ENCODE assay signal across 7 cellular contexts in the genomic region with DNA sequence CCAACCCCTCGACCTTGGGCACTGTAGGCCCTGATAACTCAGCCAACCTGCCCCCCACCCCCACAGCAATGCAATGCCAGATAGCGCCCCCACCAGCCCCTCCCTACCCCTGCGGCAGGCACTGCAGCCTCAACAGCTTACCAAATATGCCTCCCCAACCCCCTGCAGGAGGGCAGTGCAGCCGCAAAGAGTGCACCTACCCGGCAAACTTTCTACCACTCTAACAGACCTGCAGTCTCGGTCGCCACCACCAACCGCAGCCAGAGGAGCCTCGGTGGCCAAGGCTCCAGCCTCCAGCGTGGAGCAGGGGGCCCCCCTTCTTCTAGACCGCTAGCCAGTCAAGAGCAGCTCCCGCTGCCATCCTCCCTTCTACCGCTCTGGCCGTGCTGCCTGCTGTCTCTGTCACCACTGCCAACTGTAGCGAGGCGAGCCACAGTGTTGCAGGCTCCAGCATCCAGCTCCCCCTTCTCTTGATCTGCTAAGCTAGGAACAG.
DNase-seq lines count a peak whose midpoint lies in the region; ATAC-seq, FAIRE-seq and TF ChIP-seq lines count a peak whose summit lies in the region.
"Not testable (repeated sequence)": the region's sequence is repeated elsewhere in the genome, so short reads cannot be mapped to it uniquely, and the experiment has no call there.

No MANE protein-coding gene starts in this region.

- not testable (repeated sequence) for H2AFZ ChIP-seq in H1 (ENCODE audit: low read length); osteoblast (ENCODE audit: low read length)

- peaks cover 29% of the 10 kb centered on the region for H3K4me1 Mint-ChIP-seq in CD8-positive, alpha-beta T cell (ENCODE audit: low read depth)
- peaks cover 21% of the 10 kb centered on the region for H3K4me1 Mint-ChIP-seq in activated CD8-positive, alpha-beta T cell treated with anti-CD3 and anti-CD28 coated beads for 36 hours (ENCODE audit: low read depth)
- peaks cover 54% of the 10 kb centered on the region for H3K4me1 Mint-ChIP-seq in activated naive CD4-positive, alpha-beta T cell treated with anti-CD3 and anti-CD28 coated beads, Interleukin-2, amount 50 U/mL, for 24 hours

- not testable (repeated sequence) for H3K18ac ChIP-seq in H1 (ENCODE audit: extremely low read depth, low read length)

- peak overlapping the region; percentile 89 for H3K27ac Mint-ChIP-seq in CD8-positive, alpha-beta T cell
- H3K27ac Mint-ChIP-seq in activated CD8-positive, alpha-beta T cell treated with anti-CD3 and anti-CD28 coated beads for 36 hours = peak overlapping the region; percentile 68
- H3K27ac Mint-ChIP-seq in activated naive CD4-positive, alpha-beta T cell treated with anti-CD3 and anti-CD28 coated beads, Interleukin-2, amount 50 U/mL, for 24 hours = peak overlapping the region; percentile 73

- CTCF ChIA-PET in CD8-positive, alpha-beta T cell (lab: Charles Lee); activated CD8-positive, alpha-beta T cell treated with anti-CD3 and anti-CD28 coated beads for 36 hours (lab: Charles Lee); H1 (lab: Charles Lee; ENCODE audit: partially characterized antibody): not testable (repeated sequence)

- FAIRE-seq in H1 (lab: Jason Lieb, UNC) = peak; percentile 24

- POLR2A ChIA-PET in CD8-positive, alpha-beta T cell (lab: Charles Lee); activated CD8-positive, alpha-beta T cell treated with anti-CD3 and anti-CD28 coated beads for 36 hours (lab: Charles Lee); H1 (lab: Charles Lee; ENCODE audit: partially characterized antibody): not testable (repeated sequence)

- not testable (repeated sequence) for H3K9me3 ChIP-seq in CD8-positive, alpha-beta T cell (ENCODE audit: low read length); RWPE2 (ENCODE audit: severe bottlenecking); H1 (ENCODE audit: insufficient read depth in 2 of 2, low read depth in 1 of 2, low read length in 1 of 2); osteoblast (ENCODE audit: low read depth, low read length)

- not testable (repeated sequence) for H3K27ac ChIP-seq in CD8-positive, alpha-beta T cell (ENCODE audit: low read depth, low read length); RWPE2 (ENCODE audit: poor library complexity, severe bottlenecking); H1 (ENCODE audit: low read depth, low read length); osteoblast (ENCODE audit: low read depth, low read length)

- TF ChIP-seq EP300 in H1 (IDR thresholded peaks at IDR 0.05; ENCODE audit: borderline replicate concordance in 1 of 2, low read depth in 2 of 2, low read length in 2 of 2) = not testable (repeated sequence)

- ATAC-seq in CD8-positive, alpha-beta T cell = peak; percentile 28
- ATAC-seq in RWPE2 (ENCODE audit: low read depth) = not testable (repeated sequence)
- peak; percentile 26 for ATAC-seq in activated CD8-positive, alpha-beta T cell treated with anti-CD3 and anti-CD28 coated beads for 36 hours

- peak in 1 of 7 experiments; percentile 56 for DNase-seq in CD8-positive, alpha-beta T cell
- peak; percentile 69 for DNase-seq in RWPE2 (ENCODE audit: low spot score)
- DNase-seq in activated CD8-positive, alpha-beta T cell treated with anti-CD3 and anti-CD28 coated beads for 36 hours; H1 (ENCODE audit: low read depth in 1 of 2, low spot score in 2 of 2): not testable (repeated sequence)
- DNase-seq in left kidney (ENCODE audit: low read depth, low spot score) = peak; percentile 9
- peak; percentile 52 for DNase-seq in osteoblast (ENCODE audit: insufficient read length, low spot score, missing footprints)

- not testable (repeated sequence) for H2BK20ac ChIP-seq in H1 (ENCODE audit: low read length)

- H3K4ac ChIP-seq in H1 (replicated peaks; ENCODE audit: insufficient read length, low read depth, low read length) = not testable (repeated sequence)

- H3K23me2 ChIP-seq in H1 (ENCODE audit: low read depth, low read length) = not testable (repeated sequence)

- H3K36me3 Mint-ChIP-seq in CD8-positive, alpha-beta T cell; activated CD8-positive, alpha-beta T cell treated with anti-CD3 and anti-CD28 coated beads for 36 hours (ENCODE audit: low read depth); activated naive CD4-positive, alpha-beta T cell treated with anti-CD3 and anti-CD28 coated beads, Interleukin-2, amount 50 U/mL, for 24 hours: not testable (repeated sequence)

- H4K5ac ChIP-seq in H1 (ENCODE audit: insufficient read length, low read depth, low read length) = not testable (repeated sequence)

- H4K8ac ChIP-seq in H1 (ENCODE audit: extremely low read depth, insufficient read depth, low read length) = not testable (repeated sequence)

- H3K4me2 ChIP-seq in H1 (ENCODE audit: insufficient read depth in 1 of 2, low read depth in 2 of 2, low read length in 2 of 2); osteoblast (ENCODE audit: insufficient read depth, low read length): not testable (repeated sequence)

- not testable (repeated sequence) for TF ChIP-seq RAD21 in H1 (IDR thresholded peaks at IDR 0.05 in 1 of 2, conservative IDR thresholded peaks at IDR 0.05 in 1 of 2; ENCODE audit: low read depth in 2 of 2, low read length in 2 of 2)

- H2BK12ac ChIP-seq in H1 (ENCODE audit: low read depth, low read length) = not testable (repeated sequence)

- H3K79me1 ChIP-seq in H1 (ENCODE audit: low read depth, low read length) = not testable (repeated sequence)

- H3K56ac ChIP-seq in H1 (replicated peaks; ENCODE audit: insufficient read length, low read depth, low read length) = not testable (repeated sequence)

- H3K9ac ChIP-seq in H1 (replicated peaks in 1 of 4; ENCODE audit: extremely low read depth in 1 of 4, low read depth in 3 of 4, low read length in 3 of 4) = not testable (repeated sequence)

- H2BK120ac ChIP-seq in H1 (replicated peaks; ENCODE audit: low read depth, low read length) = not testable (repeated sequence)

- TF ChIP-seq POLR2A in H1 (IDR thresholded peaks at IDR 0.05; ENCODE audit: control extremely low read depth in 1 of 2, low read depth in 2 of 2, low read length in 2 of 2) = not testable (repeated sequence)

- H2BK15ac ChIP-seq in H1 (ENCODE audit: low read length) = not testable (repeated sequence)

- WGBS in H1 (ENCODE audit: extremely low coverage in 1 of 2, insufficient coverage in 1 of 2, insufficient read length in 1 of 2, insufficient replicate concordance in 2 of 2, low coverage in 1 of 2, low lambda C conversion rate in 2 of 2, missing lambda C conversion rate in 1 of 2), 2 experiments = 82% methylated on average over 7 of the region's 16 CpGs; no CpG with 5 or more reads in 1 of the 2 experiments

- H3K4me1 ChIP-seq in CD8-positive, alpha-beta T cell (ENCODE audit: insufficient read depth, low read length) = peaks cover 28% of the 10 kb centered on the region
- not testable (repeated sequence) for H3K4me1 ChIP-seq in RWPE2 (ENCODE audit: insufficient read depth, poor library complexity, severe bottlenecking); H1 (replicated peaks in 1 of 4; ENCODE audit: control insufficient read depth in 3 of 4, insufficient read depth in 4 of 4, low read length in 3 of 4); osteoblast (ENCODE audit: insufficient read depth, low read length)

- H3K23ac ChIP-seq in H1 (ENCODE audit: insufficient read length) = not testable (repeated sequence)

- H3K36me3 ChIP-seq in CD8-positive, alpha-beta T cell (ENCODE audit: insufficient read depth, low read length); RWPE2 (ENCODE audit: low read depth); H1 (ENCODE audit: control insufficient read depth in 2 of 4, insufficient read depth in 4 of 4, low read length in 3 of 4); osteoblast (ENCODE audit: insufficient read depth, low read length): not testable (repeated sequence)

- TF ChIP-seq CTCF in CD8-positive, alpha-beta T cell (IDR thresholded peaks at IDR 0.05); RWPE2 (IDR thresholded peaks at IDR 0.05; ENCODE audit: poor library complexity, severe bottlenecking); activated CD8-positive, alpha-beta T cell treated with anti-CD3 and anti-CD28 coated beads for 36 hours (IDR thresholded peaks at IDR 0.05); H1 (IDR thresholded peaks at IDR 0.05; ENCODE audit: control extremely low read depth in 1 of 3, insufficient read depth in 1 of 3, low read depth in 1 of 3, low read length in 3 of 3); osteoblast (IDR thresholded peaks at IDR 0.05; ENCODE audit: extremely low read depth, low read depth, low read length): not testable (repeated sequence)

- not testable (repeated sequence) for H3K4me3 ChIP-seq in CD8-positive, alpha-beta T cell (ENCODE audit: low read depth, low read length); RWPE2 (ENCODE audit: severe bottlenecking); H1 (ENCODE audit: extremely low read depth in 1 of 4, insufficient read depth in 2 of 4, low read depth in 3 of 4, low read length in 4 of 4); osteoblast (ENCODE audit: insufficient read depth, low read length)

- H2AK5ac ChIP-seq in H1 (ENCODE audit: low read depth, low read length) = not testable (repeated sequence)

- intact Hi-C loops in CD8-positive, alpha-beta T cell (cut with DNase I, micrococcal nuclease); activated CD8-positive, alpha-beta T cell treated with anti-CD3 and anti-CD28 coated beads for 36 hours (cut with micrococcal nuclease): not testable (repeated sequence)

- H2BK5ac ChIP-seq in H1 (ENCODE audit: low read depth, low read length) = not testable (repeated sequence)

- H3K14ac ChIP-seq in H1 (ENCODE audit: insufficient read length) = not testable (repeated sequence)

- H3K4me3 Mint-ChIP-seq in CD8-positive, alpha-beta T cell = peak overlapping the region; percentile 53
- H3K4me3 Mint-ChIP-seq in activated CD8-positive, alpha-beta T cell treated with anti-CD3 and anti-CD28 coated beads for 36 hours = peak overlapping the region; percentile 45
- not testable (repeated sequence) for H3K4me3 Mint-ChIP-seq in activated naive CD4-positive, alpha-beta T cell treated with anti-CD3 and anti-CD28 coated beads, Interleukin-2, amount 50 U/mL, for 24 hours

- H3K27me3 Mint-ChIP-seq in CD8-positive, alpha-beta T cell (ENCODE audit: low read depth); activated CD8-positive, alpha-beta T cell treated with anti-CD3 and anti-CD28 coated beads for 36 hours; activated naive CD4-positive, alpha-beta T cell treated with anti-CD3 and anti-CD28 coated beads, Interleukin-2, amount 50 U/mL, for 24 hours: not testable (repeated sequence)

- H3K9me3 Mint-ChIP-seq in CD8-positive, alpha-beta T cell; activated CD8-positive, alpha-beta T cell treated with anti-CD3 and anti-CD28 coated beads for 36 hours; activated naive CD4-positive, alpha-beta T cell treated with anti-CD3 and anti-CD28 coated beads, Interleukin-2, amount 50 U/mL, for 24 hours: not testable (repeated sequence)

- H4K20me1 ChIP-seq in H1 (replicated peaks in 1 of 2; ENCODE audit: control insufficient read depth in 1 of 2, insufficient read depth in 2 of 2, low read length in 2 of 2); osteoblast (ENCODE audit: insufficient read depth, low read length): not testable (repeated sequence)

- H3K79me2 ChIP-seq in H1 (ENCODE audit: control insufficient read depth in 1 of 2, insufficient read depth in 2 of 2, low read length in 2 of 2); osteoblast (ENCODE audit: insufficient read depth, low read length): not testable (repeated sequence)

- H4K91ac ChIP-seq in H1 (replicated peaks; ENCODE audit: insufficient read length, low read length) = not testable (repeated sequence)

- not testable (repeated sequence) for H3K27me3 ChIP-seq in CD8-positive, alpha-beta T cell (ENCODE audit: insufficient read depth, low read length); RWPE2 (ENCODE audit: insufficient read depth, poor library complexity, severe bottlenecking); H1 (replicated peaks in 1 of 4; ENCODE audit: control insufficient read depth in 3 of 4, extremely low read depth in 1 of 4, insufficient read depth in 3 of 4, low read length in 3 of 4); osteoblast (ENCODE audit: insufficient read depth, low read length)
